ENCODE assay signal across 8 cellular contexts in genomic region chr2:112784199-112785189, GRCh38. TPM values are rescaled to one million over a fixed set of nuclear protein-coding genes. Genes with fewer than 3 reads are reported as not detected.
DNase-seq lines count a peak whose midpoint lies in the region; ATAC-seq and TF ChIP-seq lines count a peak whose summit lies in the region.

IL1A (minus strand) TSS chr2:112784493; CDS start chr2:112783770, 723 bp downstream.

- in situ Hi-C loops in KBM-7 (cut with MboI; ENCODE audit: low pct_unique_long_range_greater_than_20kb, low sequenced_read_pairs): no loop called here

- no peaks in the 10 kb centered on the region for H3K9me3 Mint-ChIP-seq in WTC11

- DNase-seq in AG09309 (ENCODE audit: low read depth) (peak; percentile 16), HL-60 (ENCODE audit: low read depth in 1 of 2, low spot score in 1 of 2) (peak; percentile 43 to 62), WTC11 (ENCODE audit: low spot score) (peak; percentile 18), kidney glomerular epithelial cell (lab: John Stamatoyannopoulos, UW) (peak; percentile 27), KBM-7 (no peak), thyroid gland (no peak)
- no peak for DNase-seq in stimulated activated CD4-positive, alpha-beta T cell treated with anti-CD3 and anti-CD28 coated beads, Interleukin-2, amount 100 ng/mL, for 24 hours

- no peaks in the 10 kb centered on the region for H3K27me3 Mint-ChIP-seq in WTC11 (ENCODE audit: low read depth)

- TF ChIP-seq POLR2A in thyroid gland (IDR thresholded peaks at IDR 0.05): no peak

- no peaks in the 10 kb centered on the region for H3K36me3 Mint-ChIP-seq in WTC11

- H3K4me3 ChIP-seq in AG09309 (ENCODE audit: control insufficient read depth, low read depth, low read length): no peak within 1 kb of the TSS
- H3K4me3 ChIP-seq in HL-60 (replicated peaks; ENCODE audit: insufficient read depth, low read length): no peak within 1 kb of the TSS; the same call in 1 of the 2 replicates
- no peak within 1 kb of the TSS for H3K4me3 ChIP-seq in thyroid gland (replicated peaks in 1 of 3)

- peaks cover 29% of the 10 kb centered on the region for H3K4me1 Mint-ChIP-seq in WTC11

- H3K27me3 ChIP-seq in HL-60 (ENCODE audit: insufficient read depth, poor library complexity, severe bottlenecking) (no peaks in the 10 kb centered on the region), thyroid gland (no peaks in the 10 kb centered on the region)

- WGBS in thyroid gland, 2 donors: 41 to 49% methylated on average over 13 of the region's 13 CpGs

- H3K27ac Mint-ChIP-seq in WTC11: peak within 1 kb of the TSS; percentile 24; the same call in 1 of the 2 replicates

- H3K9me3 ChIP-seq in thyroid gland: no peaks in the 10 kb centered on the region

- H3K36me3 ChIP-seq in thyroid gland: no peaks in the 10 kb centered on the region

- no peak for TF ChIP-seq CTCF in AG09309 (IDR thresholded peaks at IDR 0.05; ENCODE audit: control insufficient read depth, insufficient read depth, low read depth, low read length, missing control alignments)
- TF ChIP-seq CTCF in HL-60 (IDR thresholded peaks at IDR 0.05; ENCODE audit: insufficient read depth, low read length): no peak
- no peak for TF ChIP-seq CTCF in WTC11 (IDR thresholded peaks at IDR 0.05)
- no peak for TF ChIP-seq CTCF in thyroid gland (IDR thresholded peaks at IDR 0.05)

- POLR2A ChIA-PET in WTC11 (lab: Charles Lee): no interaction called here

- ATAC-seq in WTC11 (peak; percentile 94), HG02885 (IDR thresholded peaks at IDR 0.05; ENCODE audit: poor library complexity, unreplicated experiment) (no peak)

- intact Hi-C loops in thyroid gland (cut with DNase I): no loop called here

- no peaks in the 10 kb centered on the region for H3K4me1 ChIP-seq in thyroid gland

- peak within 1 kb of the TSS; percentile 43 for H3K4me3 Mint-ChIP-seq in WTC11

- CTCF ChIA-PET in WTC11 (lab: Charles Lee): interaction anchor here (0.6 to 2.4 kb wide), 4 partner anchors 35 to 296 kb away, joined by 3 to 6 read pairs (median 4); no protein-coding TSS in a partner anchor

- H3K27ac ChIP-seq in HL-60 (replicated peaks) (peak within 1 kb of the TSS; percentile 7), thyroid gland (no peak within 1 kb of the TSS)

TF ChIP-seq in WTC11, 78 proteins besides CTCF, POLR2A, EP300 and RAD21:
- TF ChIP-seq PRRX2 (CRISPR knock-in tag; IDR thresholded peaks at IDR 0.05): no peak
TF ChIP-seq in WTC11: peak in this region for 0.

RNA-seq across cellular contexts. Expression of gene IL1A, which starts in this region (rescaled TPM):
- total RNA-seq in WTC11 (2021) (0.34 to 0.55 TPM (median 0.42 TPM) in 3 replicates), thyroid gland (under 1 TPM in 1 of 4 donors, not detected in 3; 0.40 TPM)

Comparison
In these comparisons a context has a peak if more than half of its experiments do, and no peak if none do; other contexts are left out.
1. Peak in DNase-seq and ATAC-seq in WTC11; RNA of the gene not detected or under 1 TPM.
2. DNase-seq: peak in AG09309 (single experiment), HL-60 (2 of 2) and kidney glomerular epithelial cell (single experiment); none in KBM-7 (single experiment), stimulated activated CD4-positive, alpha-beta T cell treated with anti-CD3 and anti-CD28 coated beads, Interleukin-2, amount 100 ng/mL, for 24 hours (0 of 2) and thyroid gland (0 of 2).